ENCODE assay signal across 7 cellular contexts in genomic region chr1:66931548-66932124, GRCh38. TPM values are rescaled to one million over a fixed set of nuclear protein-coding genes. Genes with fewer than 3 reads are reported as not detected.
DNase-seq lines count a peak whose midpoint lies in the region; FAIRE-seq and TF ChIP-seq lines count a peak whose summit lies in the region.

No MANE protein-coding gene starts in this region.

- no peak for TF ChIP-seq CTCF in HFFc6 (IDR thresholded peaks at IDR 0.05)
- no peak for TF ChIP-seq CTCF in SU-DHL-6 (IDR thresholded peaks at IDR 0.05; ENCODE audit: insufficient read depth, low read length, poor library complexity, severe bottlenecking)
- TF ChIP-seq CTCF in fibroblast of the aortic adventitia (IDR thresholded peaks at IDR 0.05; ENCODE audit: insufficient read depth, low read length), result no peak

- peaks cover 82% of the 10 kb centered on the region for H3K4me1 Mint-ChIP-seq in HFFc6 (ENCODE audit: low read depth)

- peak overlapping the region; percentile 96 for H3K4me2 ChIP-seq in SU-DHL-6 (ENCODE audit: low read depth, low read length, poor library complexity, severe bottlenecking)

- H3F3A ChIP-seq in SU-DHL-6 (ENCODE audit: insufficient read depth), result peaks cover 29% of the 10 kb centered on the region

- FAIRE-seq in small intestine (lab: Jason Lieb, UNC), result no peak
- no peak for FAIRE-seq in HTR-8/SVneo (lab: Jason Lieb, UNC)

- peaks cover 0 to 3% of the 10 kb centered on the region in 2 donors for H3K4me1 ChIP-seq in small intestine (ENCODE audit: control insufficient read depth in 2 of 2, insufficient read depth in 1 of 2, low read depth in 1 of 2, low read length in 1 of 2)

- H3K27ac Mint-ChIP-seq in HFFc6, result peak overlapping the region; percentile 93

- peak overlapping the region; percentile 91 for H3K9ac ChIP-seq in SU-DHL-6 (ENCODE audit: low read length)

- no peaks in the 10 kb centered on the region for H3K9me3 Mint-ChIP-seq in HFFc6

- H2AFZ ChIP-seq in SU-DHL-6 (ENCODE audit: low read depth, low read length, severe bottlenecking), result no peak overlapping the region

- no peaks in the 10 kb centered on the region for H3K9me3 ChIP-seq in SU-DHL-6 (ENCODE audit: insufficient read depth, low read length)
- H3K9me3 ChIP-seq in small intestine (ENCODE audit: control insufficient read depth, low read depth), result no peaks in the 10 kb centered on the region

- H3K9me2 ChIP-seq in SU-DHL-6 (replicated peaks; ENCODE audit: insufficient read depth, low read length), result no peaks in the 10 kb centered on the region

- H3K27me3 Mint-ChIP-seq in HFFc6 (ENCODE audit: insufficient read depth), result peaks cover 2% of the 10 kb centered on the region; the same call in 1 of the 2 replicates

- no peak for DNase-seq in HFFc6
- no peak for DNase-seq in fibroblast of the aortic adventitia (ENCODE audit: low read depth)
- peak; percentile 39 for DNase-seq in small intestine
- no peak for DNase-seq in HTR-8/SVneo (ENCODE audit: insufficient read length, low spot score)
- DNase-seq in DMS153 (lab: John Stamatoyannopoulos, UW), result no peak
- no peak for DNase-seq in iPS-NIHi7 (ENCODE audit: extremely low spot score)

- H4K20me1 ChIP-seq in SU-DHL-6 (ENCODE audit: low read depth, low read length), result peaks cover 39% of the 10 kb centered on the region

- peaks cover 22% of the 10 kb centered on the region for H3K36me3 Mint-ChIP-seq in HFFc6 (ENCODE audit: low read depth)

- H3K27me3 ChIP-seq in SU-DHL-6 (ENCODE audit: low read length) (no peaks in the 10 kb centered on the region), small intestine (ENCODE audit: control insufficient read depth in 2 of 2, insufficient read depth in 2 of 2, low read length in 2 of 2) (no peaks in the 10 kb centered on the region)

- WGBS in small intestine, 3 donors, result 6 to 25% (median 10%) methylated on average over 6 of the region's 6 CpGs

- peak overlapping the region; percentile 91 for H3K4me3 Mint-ChIP-seq in HFFc6

- H3K4me3 ChIP-seq in SU-DHL-6 (ENCODE audit: insufficient read depth, low read length, poor library complexity, severe bottlenecking), result peak overlapping the region; percentile 94
- H3K4me3 ChIP-seq in fibroblast of the aortic adventitia (ENCODE audit: low read depth, low read length), result peak overlapping the region; percentile 80
- peak overlapping the region; percentile 40 to 79 for H3K4me3 ChIP-seq in small intestine (ENCODE audit: low read depth in 1 of 2, low read length in 2 of 2)

- H3K79me2 ChIP-seq in SU-DHL-6 (ENCODE audit: insufficient read depth, low read length), result peaks cover 86% of the 10 kb centered on the region

- H3K27ac ChIP-seq in SU-DHL-6 (ENCODE audit: low read depth, low read length) (peak overlapping the region; percentile 80; the same call in 1 of the 2 replicates), small intestine (ENCODE audit: low read depth in 1 of 2, low read length in 1 of 2) (peak overlapping the region; percentile 20 to 58)

- peaks cover 3% of the 10 kb centered on the region; the same call in 1 of the 2 replicates for H3K36me3 ChIP-seq in SU-DHL-6 (ENCODE audit: low read length)
- no peaks in the 10 kb centered on the region for H3K36me3 ChIP-seq in small intestine (ENCODE audit: control insufficient read depth in 2 of 2, insufficient read depth in 2 of 2, low read length in 2 of 2)

RNA-seq across cellular contexts. Expression of gene MIER1, which starts 6.8 kb away (rescaled TPM):
- 10 to 100 TPM; 28.0 to 37.5 (median 33.7) TPM for total RNA-seq in HFFc6 (2021; fragmentation: NEBNext Ultra II Directional; extraction: Animal tissue kit (Norgen Biotek cat#: 25700))
- total RNA-seq in fibroblast of the aortic adventitia (ENCODE audit: low replicate concordance), result 62.2 and 114 TPM in 2 replicates
- polyA plus RNA-seq in small intestine, result 10 to 100 TPM; 13.0 to 21.5 (median 15.1) TPM

RNA-seq across cellular contexts. Expression of gene DNAI4, which starts 7.0 kb away (rescaled TPM):
- total RNA-seq in HFFc6 (2021; fragmentation: NEBNext Ultra II Directional; extraction: Animal tissue kit (Norgen Biotek cat#: 25700)), result 1 to 10 TPM; 1.3 to 4.3 (median 3.4) TPM
- 3.6 and 11.4 TPM in 2 replicates for total RNA-seq in fibroblast of the aortic adventitia (ENCODE audit: low replicate concordance)
- 1 to 10 TPM in 1 of 3 donors, under 1 TPM in 2; 0.54 to 1.1 (median 0.81) TPM for polyA plus RNA-seq in small intestine
